17 cellular contexts compared by ENCODE assay signal in genomic region chr19:3517638-3518037, GRCh38. TPM values are rescaled to one million over a fixed set of nuclear protein-coding genes. Genes with fewer than 3 reads are reported as not detected.
DNase-seq lines count a peak whose midpoint lies in the region; ATAC-seq and TF ChIP-seq lines count a peak whose summit lies in the region.
"Had no signal": no experiment of that assay in that cellular context is flagged by ENCODE, and none has a peak within 500 bp of the region (broad histone marks: within the 10 kb centered on the region; RNA-seq: fewer than 3 reads in every experiment).

No MANE protein-coding gene starts in this region.

- peaks cover 48% of the 10 kb centered on the region for H3K4me1 Mint-ChIP-seq in CD4-positive, alpha-beta T cell (ENCODE audit: low read depth)
- H3K4me1 Mint-ChIP-seq in IgD-negative memory B cell: peaks cover 10 to 31% (median 27%) of the 10 kb centered on the region in 3 donors

- POLR2A ChIA-PET in CD4-positive, alpha-beta T cell (lab: Charles Lee): no interaction called here

- no peak for ATAC-seq in CD4-positive, alpha-beta T cell (ENCODE audit: poor library complexity)
- peak; percentile 31 to 55 (median 50) for ATAC-seq in right lobe of liver
- ATAC-seq in GM21367 (IDR thresholded peaks at IDR 0.05; ENCODE audit: unreplicated experiment): no peak

- TF ChIP-seq POLR2A in right lobe of liver (IDR thresholded peaks at IDR 0.05): no peak
- no peak for TF ChIP-seq POLR2A in ovary (IDR thresholded peaks at IDR 0.05)

- no peaks in the 10 kb centered on the region for H3K9me3 Mint-ChIP-seq in CD4-positive, alpha-beta T cell
- no peaks in the 10 kb centered on the region for H3K9me3 Mint-ChIP-seq in IgD-negative memory B cell
- H3K9me3 Mint-ChIP-seq: HFFc6 had no signal

- no peak overlapping the region for H3K4me3 ChIP-seq in right lobe of liver
- no peak overlapping the region for H3K4me3 ChIP-seq in ovary
- H3K4me3 ChIP-seq: MG63, SK-N-MC had no signal

- no peak for TF ChIP-seq EP300 in ovary (IDR thresholded peaks at IDR 0.05)

- peak overlapping the region; percentile 30 for H3K27ac Mint-ChIP-seq in CD4-positive, alpha-beta T cell
- H3K27ac Mint-ChIP-seq in IgD-negative memory B cell: peak overlapping the region in 2 of 3 donors; percentile 53 to 99
- H3K27ac Mint-ChIP-seq: HFFc6 had no signal

- intact Hi-C loops in CD4-positive, alpha-beta T cell (cut with DNase I, micrococcal nuclease): no loop called here
- intact Hi-C loops in right lobe of liver (cut with DNase I): no loop called here
- intact Hi-C loops in ovary (cut with DNase I): no loop called here

- WGBS in right lobe of liver (ENCODE audit: insufficient coverage, low coverage, low lambda C conversion rate, missing lambda C conversion rate): 15% methylated on average over 2 of the region's 2 CpGs
- WGBS in ovary, 3 donors: 91 to 97% (median 95%) methylated on average over 2 of the region's 2 CpGs

- H3K27ac ChIP-seq in CD4-positive, alpha-beta T cell (ENCODE audit: low read depth, low read length): no peak overlapping the region
- peak overlapping the region; percentile 30 to 83 (median 65) for H3K27ac ChIP-seq in right lobe of liver
- no peak overlapping the region for H3K27ac ChIP-seq in ovary
- H3K27ac ChIP-seq: SK-N-MC had no signal

- H3K4me3 Mint-ChIP-seq in CD4-positive, alpha-beta T cell: no peak overlapping the region
- peak overlapping the region in 1 of 4 donors; percentile 45 for H3K4me3 Mint-ChIP-seq in IgD-negative memory B cell
- H3K4me3 Mint-ChIP-seq: HFFc6 had no signal

- in situ Hi-C loops in GM13977 (cut with MboI; ENCODE audit: low pct_unique_long_range_greater_than_20kb, low sequenced_read_pairs, unreplicated experiment): no loop called here

- no peaks in the 10 kb centered on the region for H3K27me3 Mint-ChIP-seq in CD4-positive, alpha-beta T cell
- H3K27me3 Mint-ChIP-seq in IgD-negative memory B cell: no peaks in the 10 kb centered on the region

- peaks cover 0 to 36% (median 17%) of the 10 kb centered on the region in 4 donors for H3K4me1 ChIP-seq in right lobe of liver
- H3K4me1 ChIP-seq in ovary (ENCODE audit: insufficient read depth): peaks cover 7% of the 10 kb centered on the region

- H3K36me3 ChIP-seq in right lobe of liver (peaks cover 0 to 8% (median 0%) of the 10 kb centered on the region in 4 donors), ovary (no peaks in the 10 kb centered on the region)
- H3K36me3 ChIP-seq: MG63 had no signal

- H3K27me3 ChIP-seq in CD4-positive, alpha-beta T cell (ENCODE audit: control insufficient read depth, insufficient read depth, low read length): no peaks in the 10 kb centered on the region
- H3K27me3 ChIP-seq in right lobe of liver (no peaks in the 10 kb centered on the region), ovary (no peaks in the 10 kb centered on the region)
- H3K27me3 ChIP-seq: MG63 had no signal

- CTCF ChIA-PET in CD4-positive, alpha-beta T cell (lab: Charles Lee): interaction anchor here (0.6 kb wide), 1 partner anchor 13 kb away, joined by 3 read pairs; no protein-coding TSS in a partner anchor

- H3K9me3 ChIP-seq in CD4-positive, alpha-beta T cell (ENCODE audit: control insufficient read depth, low read length): no peaks in the 10 kb centered on the region
- H3K9me3 ChIP-seq in right lobe of liver (no peaks in the 10 kb centered on the region), ovary (no peaks in the 10 kb centered on the region)
- H3K9me3 ChIP-seq: MG63 had no signal

- H3K36me3 Mint-ChIP-seq in CD4-positive, alpha-beta T cell (ENCODE audit: low read depth): peaks cover 10% of the 10 kb centered on the region
- H3K36me3 Mint-ChIP-seq in IgD-negative memory B cell: peaks cover 3% of the 10 kb centered on the region

- no peak for TF ChIP-seq CTCF in CD4-positive, alpha-beta T cell (IDR thresholded peaks at IDR 0.05)
- no peak for TF ChIP-seq CTCF in right lobe of liver (IDR thresholded peaks at IDR 0.05)
- no peak for TF ChIP-seq CTCF in GM13977 (IDR thresholded peaks at IDR 0.05; ENCODE audit: extremely low read depth, insufficient read depth, missing control alignments)
- no peak for TF ChIP-seq CTCF in ovary (IDR thresholded peaks at IDR 0.05)

- DNase-seq in CD4-positive, alpha-beta T cell: no peak
- DNase-seq in amniotic epithelial cell (ENCODE audit: low read depth): peak; percentile 53
- no peak for DNase-seq in right lobe of liver
- DNase-seq in GM13977 (ENCODE audit: low spot score): no peak
- DNase-seq in ovary: no peak
- no peak for DNase-seq in GDM1 (lab: John Stamatoyannopoulos, UW)
- DNase-seq: ACHN, GF-D8, HFFc6, MG63 had no signal

RNA-seq across cellular contexts. Expression of gene FZR1, which starts 11.5 kb away (rescaled TPM):
- 100 to 1,000 TPM; 109 to 116 TPM for total RNA-seq in CD4-positive, alpha-beta T cell
- polyA plus RNA-seq in IgD-negative memory B cell (19.2 TPM), ovary (10 to 100 TPM in 1 of 2 donors, 1 to 10 TPM in 1; 3.9 to 33.5 TPM)
- total RNA-seq in right lobe of liver (10 to 100 TPM; 18.7 to 34.1 (median 23.8) TPM), ovary (10 to 100 TPM; 20.6 to 54.9 (median 49.3) TPM)

RNA-seq across cellular contexts. Expression of gene DOHH, which starts 17.2 kb away (rescaled TPM):
- 1 to 10 TPM; 3.9 to 4.7 TPM for total RNA-seq in CD4-positive, alpha-beta T cell
- 16.3 TPM for polyA plus RNA-seq in IgD-negative memory B cell
- total RNA-seq in right lobe of liver: 10 to 100 TPM in 1 of 6 experiments, 1 to 10 TPM in 5; 3.7 to 16.7 (median 4.9) TPM
- total RNA-seq in ovary: 10 to 100 TPM in 3 of 7 donors, 1 to 10 TPM in 4; 7.1 to 14.5 (median 8.0) TPM
- 1 to 10 TPM in 1 of 2 donors, not detected in 1; 9.1 TPM for polyA plus RNA-seq in ovary

RNA-seq across cellular contexts. Expression of gene TEKTIP1, which starts 21.3 kb away (rescaled TPM):
- 1 to 10 TPM; 5.7 to 6.0 TPM for total RNA-seq in CD4-positive, alpha-beta T cell
- polyA plus RNA-seq in IgD-negative memory B cell: not detected
- total RNA-seq in right lobe of liver: 1 to 10 TPM in 3 of 6 experiments, not detected in 3; 1.1 to 1.6 (median 1.3) TPM
- total RNA-seq in ovary: 1 to 10 TPM in 6 of 7 donors, not detected in 1; 1.2 to 5.6 (median 3.8) TPM
- under 1 TPM in 1 of 2 donors, not detected in 1; 0.54 TPM for polyA plus RNA-seq in ovary
- total RNA-seq: H7, LHCN-M2, PC-3, RPMI7951 had no signal

RNA-seq across cellular contexts. Expression of gene SMIM44, which starts 34.4 kb away (rescaled TPM):
- total RNA-seq in CD4-positive, alpha-beta T cell: not detected
- polyA plus RNA-seq in IgD-negative memory B cell (not detected), ovary (not detected)
- total RNA-seq in right lobe of liver (not detected), ovary (under 1 TPM in 1 of 7 donors, not detected in 6; 0.92 TPM)
- total RNA-seq: H7, HFFc6, LHCN-M2, PC-3, RPMI7951 had no signal

RNA-seq across cellular contexts. Expression of gene SMIM24, which starts 37.3 kb away (rescaled TPM):
- not detected for total RNA-seq in CD4-positive, alpha-beta T cell
- polyA plus RNA-seq in IgD-negative memory B cell: not detected
- total RNA-seq in right lobe of liver: 10 to 100 TPM in 1 of 6 experiments, 1 to 10 TPM in 4, not detected in 1; 2.1 to 38.1 (median 6.6) TPM
- total RNA-seq in ovary: 1 to 10 TPM in 2 of 7 donors, under 1 TPM in 2, not detected in 3; 0.30 to 2.6 (median 1.5) TPM
- 1 to 10 TPM in 1 of 2 donors, under 1 TPM in 1; 0.10 to 1.2 TPM for polyA plus RNA-seq in ovary
- total RNA-seq: HFFc6, RPMI7951 had no signal

Comparison
In these comparisons a context has a peak if more than half of its experiments do, and no peak if none do; other contexts are left out.
1. ATAC-seq: peak in right lobe of liver (4 of 4); none in CD4-positive, alpha-beta T cell (single experiment) and GM21367 (single experiment).
2. H3K27ac ChIP-seq: peak in right lobe of liver (3 of 3); none in CD4-positive, alpha-beta T cell (single experiment) and ovary (0 of 2).